Comparison of ENCODE assay signal across 8 cellular contexts in the genomic region with DNA sequence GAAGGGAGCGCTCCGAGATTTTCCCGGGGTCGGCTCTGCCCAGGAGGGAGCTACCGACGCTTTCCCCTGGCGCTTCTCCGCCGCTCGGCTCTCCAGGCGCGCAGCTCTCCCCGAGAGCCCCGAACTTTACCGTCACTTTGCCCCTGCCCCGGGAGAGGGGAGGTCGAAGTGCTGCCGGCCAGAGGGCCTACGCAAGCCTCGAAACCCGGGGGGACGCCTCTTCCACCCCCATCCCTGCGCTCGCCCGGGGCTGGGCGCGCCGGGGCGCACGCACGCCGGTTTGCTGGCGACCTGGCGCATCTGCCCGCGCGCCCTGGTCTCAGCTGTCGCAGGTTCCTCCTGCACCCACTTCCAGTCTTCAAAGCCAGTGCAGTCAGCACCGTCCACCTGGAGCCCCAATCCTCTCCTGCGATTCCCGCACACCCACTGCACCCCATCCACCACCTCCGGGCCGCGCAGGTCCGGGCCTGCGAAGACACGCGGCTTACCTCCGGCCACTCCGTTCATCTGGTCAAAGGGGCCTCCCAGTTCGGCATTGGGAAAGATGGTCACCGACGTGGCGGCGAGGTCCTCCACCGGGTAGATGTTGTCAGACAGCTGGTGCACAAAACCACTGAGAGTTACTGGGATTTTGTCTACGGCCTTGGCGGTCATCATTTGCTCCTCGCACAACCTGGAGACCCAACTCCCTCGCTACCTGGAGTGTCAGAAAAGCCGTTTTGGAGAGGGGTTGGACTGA. TPM values are rescaled to one million over a fixed set of nuclear protein-coding genes. Genes with fewer than 3 reads are reported as not detected.
A peak's percentile ranks its signal among the peaks of the same experiment; 100 is the strongest.
DNase-seq lines count a peak whose midpoint lies in the region; ATAC-seq, FAIRE-seq and TF ChIP-seq lines count a peak whose summit lies in the region.

No MANE protein-coding gene starts in this region.

- TF ChIP-seq EP300 in esophagus muscularis mucosa (IDR thresholded peaks at IDR 0.05): no peak

- H3K4me3 ChIP-seq in esophagus muscularis mucosa: peak overlapping the region; percentile 67 to 100 (median 76)

- H3K27ac ChIP-seq in esophagus muscularis mucosa (replicated peaks in 1 of 4): peak overlapping the region in 3 of 4 donors; percentile 85 to 93 (median 85)

- peaks cover 2 to 7% of the 10 kb centered on the region in 2 donors for H3K27me3 Mint-ChIP-seq in natural killer cell treated with Interleukin-12 subunit alpha and Interleukin-12 subunit beta and Interleukin-15 and Interleukin-18, amount 100 ng/mL, for 72 hours

- TF ChIP-seq POLR2A in GM12891 (IDR thresholded peaks at IDR 0.05; ENCODE audit: low read depth, low read length) (no peak), esophagus muscularis mucosa (IDR thresholded peaks at IDR 0.05; ENCODE audit: low read depth) (no peak)

- H3K36me3 ChIP-seq in esophagus muscularis mucosa: peaks cover 0 to 3% (median 0%) of the 10 kb centered on the region in 4 donors

- H3K9me3 Mint-ChIP-seq in natural killer cell treated with Interleukin-12 subunit alpha and Interleukin-12 subunit beta and Interleukin-15 and Interleukin-18, amount 100 ng/mL, for 72 hours: no peaks in the 10 kb centered on the region

- FAIRE-seq in GM12891 (lab: Jason Lieb, UNC): peak; percentile 79

- intact Hi-C loops in esophagus muscularis mucosa (cut with DNase I): loop anchor here (5.0 kb wide), 3 partner anchors 223 to 378 kb away; no protein-coding TSS in a partner anchor

- H3K4me1 ChIP-seq in esophagus muscularis mucosa: peaks cover 32 to 46% (median 42%) of the 10 kb centered on the region in 4 donors

- no peak for TF ChIP-seq CTCF in esophagus muscularis mucosa (IDR thresholded peaks at IDR 0.05)

- peak overlapping the region; percentile 96 to 100 for H3K27ac Mint-ChIP-seq in natural killer cell treated with Interleukin-12 subunit alpha and Interleukin-12 subunit beta and Interleukin-15 and Interleukin-18, amount 100 ng/mL, for 72 hours

- H3K9me3 ChIP-seq in esophagus muscularis mucosa: no peaks in the 10 kb centered on the region

- peaks cover 0 to 40% (median 16%) of the 10 kb centered on the region in 4 donors for H3K27me3 ChIP-seq in esophagus muscularis mucosa

- WGBS in esophagus muscularis mucosa: 2% methylated on average over 37 of the region's 61 CpGs

- H3K36me3 Mint-ChIP-seq in natural killer cell treated with Interleukin-12 subunit alpha and Interleukin-12 subunit beta and Interleukin-15 and Interleukin-18, amount 100 ng/mL, for 72 hours: peaks cover 6% of the 10 kb centered on the region

- H3K4me1 Mint-ChIP-seq in natural killer cell treated with Interleukin-12 subunit alpha and Interleukin-12 subunit beta and Interleukin-15 and Interleukin-18, amount 100 ng/mL, for 72 hours (ENCODE audit: low read depth in 2 of 2): peaks cover 63 to 65% of the 10 kb centered on the region in 2 donors

- peak overlapping the region; percentile 100 for H3K4me3 Mint-ChIP-seq in natural killer cell treated with Interleukin-12 subunit alpha and Interleukin-12 subunit beta and Interleukin-15 and Interleukin-18, amount 100 ng/mL, for 72 hours

- no peak for ATAC-seq in natural killer cell treated with Interleukin-12 subunit alpha and Interleukin-12 subunit beta and Interleukin-15 and Interleukin-18, amount 100 ng/mL, for 72 hours
- no peak for ATAC-seq in GM19397 (IDR thresholded peaks at IDR 0.05; ENCODE audit: unreplicated experiment)
- ATAC-seq in GM19328 (IDR thresholded peaks at IDR 0.05; ENCODE audit: unreplicated experiment): no peak

- DNase-seq in GM12891 (ENCODE audit: insufficient read length, low spot score) (no peak), esophagus muscularis mucosa (ENCODE audit: extremely low spot score) (no peak), NCI-H1048 (lab: John Stamatoyannopoulos, UW) (no peak), NCI-H2107 treated with DMSO at 0.1 percent for 48 hours (lab: John Stamatoyannopoulos, UW; ENCODE audit: unreplicated experiment) (no peak)
- DNase-seq in activated CD4-positive, alpha-beta T cell treated with anti-CD3 and anti-CD28 coated beads for 48 hours: peak; percentile 36
- peak; percentile 64 for DNase-seq in natural killer cell treated with Interleukin-12 subunit alpha and Interleukin-12 subunit beta and Interleukin-15 and Interleukin-18, amount 100 ng/mL, for 72 hours (ENCODE audit: low spot score)

TF ChIP-seq in GM12891, 5 proteins besides CTCF, POLR2A, EP300 and RAD21:
- TF ChIP-seq POU2F2 (IDR thresholded peaks at IDR 0.05; ENCODE audit: low read depth, low read length): no peak
- 0 out of 2 replicates have a peak, but pooled peaks have one; percentile 7 for TF ChIP-seq POLR2AphosphoS5 (IDR thresholded peaks at IDR 0.05; ENCODE audit: low read depth, low read length)

RNA-seq across cellular contexts. Expression of gene EGR2, which starts 0.6 kb away (rescaled TPM):
- 54.7 TPM for polyA plus RNA-seq in GM12891 (2012; ENCODE audit: low read depth, missing spikeins)
- total RNA-seq in esophagus muscularis mucosa: 1 to 10 TPM in 3 of 4 donors, under 1 TPM in 1; 0.26 to 4.0 (median 1.5) TPM
- total RNA-seq in natural killer cell treated with Interleukin-12 subunit alpha and Interleukin-12 subunit beta and Interleukin-15 and Interleukin-18, amount 100 ng/mL, for 72 hours: 100 to 1,000 TPM in 1 of 2 donors, 10 to 100 TPM in 1; 14.3 to 116 TPM

RNA-seq across cellular contexts. Expression of gene ADO, which starts 11.0 kb away (rescaled TPM):
- polyA plus RNA-seq in GM12891 (2012; ENCODE audit: low read depth, missing spikeins): 18.6 TPM
- total RNA-seq in esophagus muscularis mucosa: 10 to 100 TPM; 19.5 to 28.1 (median 23.4) TPM
- total RNA-seq in natural killer cell treated with Interleukin-12 subunit alpha and Interleukin-12 subunit beta and Interleukin-15 and Interleukin-18, amount 100 ng/mL, for 72 hours: 10 to 100 TPM; 26.3 to 49.2 TPM

Comparison
In these comparisons a context has a peak if more than half of its experiments do, and no peak if none do; other contexts are left out.
1. DNase-seq: peak in activated CD4-positive, alpha-beta T cell treated with anti-CD3 and anti-CD28 coated beads for 48 hours (single experiment) and natural killer cell treated with Interleukin-12 subunit alpha and Interleukin-12 subunit beta and Interleukin-15 and Interleukin-18, amount 100 ng/mL, for 72 hours (single experiment); none in GM12891 (single experiment), esophagus muscularis mucosa (single experiment), NCI-H1048 (single experiment) and NCI-H2107 treated with DMSO at 0.1 percent for 48 hours (single experiment).